ENCODE assay signal across 20 cellular contexts in genomic region chr1:213332491-213332890, GRCh38.
A peak's percentile ranks its signal among the peaks of the same experiment; 100 is the strongest.
DNase-seq lines count a peak whose midpoint lies in the region; FAIRE-seq lines count a peak whose summit lies in the region.
"Had no signal": no experiment of that assay in that cellular context is flagged by ENCODE, and none has a peak within 500 bp of the region (broad histone marks: within the 10 kb centered on the region; RNA-seq: fewer than 3 reads in every experiment).

No MANE protein-coding gene starts in this region.

- FAIRE-seq in frontal cortex (lab: Jason Lieb, UNC) = no peak
- FAIRE-seq: G401.6, RCC 7860 had no signal

- DNase-seq in AML-193 (lab: John Stamatoyannopoulos, UW) (peak; percentile 4 to 10), MV-4-11 (lab: John Stamatoyannopoulos, UW) (peak; percentile 76), SKM-1 treated with dmso at 0.1 percent for 144 hours (lab: John Stamatoyannopoulos, UW; ENCODE audit: unreplicated experiment) (peak; percentile 44), myocyte (ENCODE audit: low read depth) (peak; percentile 46), NCI-H526 treated with DMSO at 0.1 percent for 48 hours (lab: John Stamatoyannopoulos, UW) (no peak), frontal cortex (ENCODE audit: low spot score in 2 of 2) (no peak)
- DNase-seq in activated naive CD4-positive, alpha-beta T cell treated with Interleukin-2 at 50 U/mL for 16 hours = no peak
- DNase-seq: ACHN; CD4-positive, CD25-positive, alpha-beta regulatory T cell; GM23248; H7; Karpas-422; NCI-H1048; NCI-H1417; NCI-H1694; NCI-H2029 treated with DMSO at 0.1 percent for 48 hours; NCI-H69; SK-N-SH had no signal

Comparison
In these comparisons a context has a peak if more than half of its experiments do, and no peak if none do; other contexts are left out.
1. DNase-seq: peak in AML-193 (2 of 2), MV-4-11 (single experiment), SKM-1 treated with dmso at 0.1 percent for 144 hours (single experiment) and myocyte (single experiment); none in activated naive CD4-positive, alpha-beta T cell treated with Interleukin-2 at 50 U/mL for 16 hours (single experiment), NCI-H526 treated with DMSO at 0.1 percent for 48 hours (single experiment) and frontal cortex (0 of 2).